In genomic region chr14:76920572-76921175, GRCh38 we compare ENCODE assay signal across 9 cellular contexts.
DNase-seq lines count a peak whose midpoint lies in the region; ATAC-seq, FAIRE-seq and TF ChIP-seq lines count a peak whose summit lies in the region.
"Had no signal": no experiment of that assay in that cellular context is flagged by ENCODE, and none has a peak within 500 bp of the region (broad histone marks: within the 10 kb centered on the region; RNA-seq: fewer than 3 reads in every experiment).

No MANE protein-coding gene starts in this region.

- H3K4me3 ChIP-seq in right atrium auricular region (no peak overlapping the region), SK-N-MC (peak overlapping the region; percentile 73)

- no peaks in the 10 kb centered on the region for H3K27me3 ChIP-seq in right atrium auricular region

- peak; percentile 79 for FAIRE-seq in urothelium cell line (lab: Jason Lieb, UNC)

- H3K4me1 Mint-ChIP-seq in activated T-cell treated with anti-CD3 and anti-CD28 coated beads, Interleukin-2, amount 50 U/mL, for 4 hours (ENCODE audit: low read depth): peaks cover 54% of the 10 kb centered on the region

- no peak for DNase-seq in right atrium auricular region (ENCODE audit: low spot score)
- DNase-seq in left cardiac atrium: no peak
- no peak for DNase-seq in SK-N-MC (ENCODE audit: low read depth, low spot score)
- DNase-seq in iPS-NIHi11 (ENCODE audit: low spot score): peak; percentile 39
- DNase-seq in urothelium cell line (ENCODE audit: low spot score): no peak
- no peak for DNase-seq in activated T-cell treated with anti-CD3 and anti-CD28 coated beads, Interleukin-2, amount 50 U/mL, for 4 hours
- DNase-seq in effector CD4-positive, alpha-beta T cell: no peak
- DNase-seq in activated CD4-positive, alpha-beta T cell treated with anti-CD3 and anti-CD28 coated beads, Interleukin-2, amount 50 U/mL, for 4 hours: no peak

- no peak overlapping the region for H3K4me3 Mint-ChIP-seq in activated T-cell treated with anti-CD3 and anti-CD28 coated beads, Interleukin-2, amount 50 U/mL, for 4 hours
- H3K4me3 Mint-ChIP-seq: activated naive CD4-positive, alpha-beta T cell treated with anti-CD3 and anti-CD28 coated beads, Interleukin-2, amount 50 U/mL, for 24 hours had no signal

- no peak for ATAC-seq in left cardiac atrium
- ATAC-seq in activated T-cell treated with anti-CD3 and anti-CD28 coated beads, Interleukin-2, amount 50 U/mL, for 4 hours: no peak

- no peak overlapping the region for H3K9ac ChIP-seq in SK-N-MC (ENCODE audit: insufficient read length)

- no peaks in the 10 kb centered on the region for H3K36me3 Mint-ChIP-seq in activated T-cell treated with anti-CD3 and anti-CD28 coated beads, Interleukin-2, amount 50 U/mL, for 4 hours (ENCODE audit: insufficient read depth)
- H3K36me3 Mint-ChIP-seq: activated naive CD4-positive, alpha-beta T cell treated with anti-CD3 and anti-CD28 coated beads, Interleukin-2, amount 50 U/mL, for 24 hours had no signal

- TF ChIP-seq CTCF in right atrium auricular region (IDR thresholded peaks at IDR 0.05): no peak

- H3K27me3 Mint-ChIP-seq in activated T-cell treated with anti-CD3 and anti-CD28 coated beads, Interleukin-2, amount 50 U/mL, for 4 hours (ENCODE audit: low read depth): no peaks in the 10 kb centered on the region
- H3K27me3 Mint-ChIP-seq: activated naive CD4-positive, alpha-beta T cell treated with anti-CD3 and anti-CD28 coated beads, Interleukin-2, amount 50 U/mL, for 24 hours had no signal

- H3K36me3 ChIP-seq in right atrium auricular region (no peaks in the 10 kb centered on the region), SK-N-MC (ENCODE audit: insufficient read depth, low read length) (no peaks in the 10 kb centered on the region)

- H3K27ac ChIP-seq in right atrium auricular region: peak overlapping the region; percentile 87 to 98
- peak overlapping the region; percentile 91 for H3K27ac ChIP-seq in SK-N-MC

- no peaks in the 10 kb centered on the region for H3K9me3 Mint-ChIP-seq in activated T-cell treated with anti-CD3 and anti-CD28 coated beads, Interleukin-2, amount 50 U/mL, for 4 hours
- H3K9me3 Mint-ChIP-seq: activated naive CD4-positive, alpha-beta T cell treated with anti-CD3 and anti-CD28 coated beads, Interleukin-2, amount 50 U/mL, for 24 hours had no signal

- no peaks in the 10 kb centered on the region for H3K9me3 ChIP-seq in right atrium auricular region
- no peaks in the 10 kb centered on the region for H3K9me3 ChIP-seq in SK-N-MC (ENCODE audit: low read depth, low read length)

- peaks cover 0 to 70% of the 10 kb centered on the region in 2 donors for H3K4me1 ChIP-seq in right atrium auricular region

- intact Hi-C loops in left cardiac atrium (cut with DNase I): no loop called here
